9 cellular contexts compared by ENCODE assay signal in genomic region chr10:77643795-77644468, GRCh38. TPM values are rescaled to one million over a fixed set of nuclear protein-coding genes. Genes with fewer than 3 reads are reported as not detected.
DNase-seq lines count a peak whose midpoint lies in the region; ATAC-seq and TF ChIP-seq lines count a peak whose summit lies in the region.
"Had no signal": no experiment of that assay in that cellular context is flagged by ENCODE, and none has a peak within 500 bp of the region (broad histone marks: within the 10 kb centered on the region; RNA-seq: fewer than 3 reads in every experiment).

No MANE protein-coding gene starts in this region.

- H3K4me3 ChIP-seq in Peyer's patch, result no peak overlapping the region
- H3K4me3 ChIP-seq: pancreas had no signal

- no peak for TF ChIP-seq POLR2A in Peyer's patch (IDR thresholded peaks at IDR 0.05)

- intact Hi-C loops in sciatic nerve (cut with DNase I), result no loop called here

- no peaks in the 10 kb centered on the region for H3K27me3 ChIP-seq in Peyer's patch
- H3K27me3 ChIP-seq: pancreas had no signal

- H3K27ac Mint-ChIP-seq in naive thymus-derived CD8-positive, alpha-beta T cell, result no peak overlapping the region

- H3K9me3 Mint-ChIP-seq in naive thymus-derived CD8-positive, alpha-beta T cell, result no peaks in the 10 kb centered on the region

- H3K27ac ChIP-seq in Peyer's patch, result no peak overlapping the region
- H3K27ac ChIP-seq: pancreas had no signal

- peak; percentile 60 for ATAC-seq in GM19467 (IDR thresholded peaks at IDR 0.05; ENCODE audit: unreplicated experiment)
- ATAC-seq in naive thymus-derived CD8-positive, alpha-beta T cell, result peak in 1 of 2 donors; percentile 44
- no peak for ATAC-seq in sciatic nerve

- TF ChIP-seq CTCF in Peyer's patch (IDR thresholded peaks at IDR 0.05), result peak in 4 of 6 experiments; percentile 32 to 71 (median 66)

- no peaks in the 10 kb centered on the region for H3K4me1 ChIP-seq in Peyer's patch
- H3K4me1 ChIP-seq: pancreas had no signal

- DNase-seq in D341Med (ENCODE audit: low spot score) (peak; percentile 54), Peyer's patch (peak in 1 of 3 donors; percentile 64), dermis microvascular lymphatic vessel endothelial cell (ENCODE audit: low read depth in 2 of 2) (peak; percentile 30 to 65), midbrain (lab: John Stamatoyannopoulos, UW) (no peak), sciatic nerve (ENCODE audit: low spot score) (no peak), NCI-H345 treated with DMSO at 0.1 percent for 48 hours (lab: John Stamatoyannopoulos, UW; ENCODE audit: unreplicated experiment) (no peak)
- peak in 6 of 10 donors; percentile 10 to 38 (median 30) for DNase-seq in naive thymus-derived CD8-positive, alpha-beta T cell
- DNase-seq: pancreas had no signal

- H3K36me3 ChIP-seq in Peyer's patch, result no peaks in the 10 kb centered on the region
- H3K36me3 ChIP-seq: pancreas had no signal

- no peaks in the 10 kb centered on the region for H3K36me3 Mint-ChIP-seq in naive thymus-derived CD8-positive, alpha-beta T cell

- H3K4me1 Mint-ChIP-seq in naive thymus-derived CD8-positive, alpha-beta T cell, result peaks cover 0 to 10% (median 2%) of the 10 kb centered on the region in 4 donors

- POLR2A ChIA-PET in naive thymus-derived CD8-positive, alpha-beta T cell (lab: Charles Lee), result no interaction called here

- no peaks in the 10 kb centered on the region for H3K9me3 ChIP-seq in Peyer's patch
- H3K9me3 ChIP-seq: pancreas had no signal

- H3K4me3 Mint-ChIP-seq in naive thymus-derived CD8-positive, alpha-beta T cell, result no peak overlapping the region

- H3K27me3 Mint-ChIP-seq in naive thymus-derived CD8-positive, alpha-beta T cell, result peaks cover 22 to 60% (median 36%) of the 10 kb centered on the region in 5 donors

RNA-seq across cellular contexts. Expression of gene KCNMA1, which starts 6.3 kb away (rescaled TPM):
- total RNA-seq in Peyer's patch, result 10 to 100 TPM; 17.8 to 29.1 (median 23.9) TPM
- 0.38 and 0.51 TPM in 2 replicates for total RNA-seq in dermis microvascular lymphatic vessel endothelial cell
- total RNA-seq in naive thymus-derived CD8-positive, alpha-beta T cell, result not detected
- not detected for polyA plus RNA-seq in naive thymus-derived CD8-positive, alpha-beta T cell
- total RNA-seq in sciatic nerve, result 10.7 TPM

Comparison
In these comparisons a context has a peak if more than half of its experiments do, and no peak if none do; other contexts are left out.
1. DNase-seq: peak in D341Med (single experiment), dermis microvascular lymphatic vessel endothelial cell (2 of 2) and naive thymus-derived CD8-positive, alpha-beta T cell (6 of 10); none in midbrain (single experiment), sciatic nerve (single experiment) and NCI-H345 treated with DMSO at 0.1 percent for 48 hours (single experiment).